In the genomic region with DNA sequence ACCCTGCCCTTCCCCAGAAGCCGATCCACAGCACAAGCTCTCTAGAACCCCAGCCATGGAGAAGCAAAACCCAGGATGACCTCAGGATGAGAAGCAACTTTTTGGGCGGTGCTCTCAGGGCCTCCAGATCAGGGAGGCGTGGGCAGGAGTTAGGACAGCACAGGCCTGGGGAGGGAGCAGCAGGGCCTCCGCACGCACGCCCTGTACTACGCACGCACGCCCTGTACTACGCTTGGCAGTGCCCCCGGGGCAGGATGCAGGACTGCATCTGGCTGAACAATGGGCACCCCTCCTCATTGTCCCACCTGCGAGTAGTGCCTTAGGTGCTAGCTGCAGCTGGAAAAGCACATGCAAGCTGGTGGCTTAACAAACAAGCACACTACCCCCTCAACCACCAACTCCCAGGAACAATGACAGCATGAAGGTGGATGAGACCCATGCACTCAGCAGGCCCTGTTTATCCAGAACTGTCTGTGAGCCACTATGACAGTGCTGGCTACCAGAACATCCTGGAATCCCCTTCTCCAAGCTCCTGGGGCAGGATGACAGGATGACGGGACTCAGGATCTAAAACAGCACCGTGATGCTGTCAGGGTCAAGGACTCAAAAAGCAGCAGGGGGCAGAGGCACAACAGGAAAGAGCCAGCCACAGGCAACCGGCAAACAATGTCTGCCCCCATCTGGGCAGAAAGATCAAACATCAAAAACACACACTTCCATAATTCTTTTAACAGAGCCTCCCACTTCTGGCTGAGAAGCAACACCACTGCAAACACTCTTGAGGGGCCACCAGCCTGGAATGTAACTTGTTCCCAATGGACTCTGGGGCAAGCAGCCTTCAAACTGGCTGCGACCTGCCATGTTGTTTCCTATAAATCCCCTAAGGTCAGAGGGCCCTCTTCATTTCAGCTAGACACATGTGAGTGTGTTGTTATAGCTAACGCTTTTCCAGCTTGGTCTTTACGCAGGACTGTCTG, we compare ENCODE assay signal across 8 cellular contexts. TPM values are rescaled to one million over a fixed set of nuclear protein-coding genes. Genes with fewer than 3 reads are reported as not detected.
A peak's percentile ranks its signal among the peaks of the same experiment; 100 is the strongest.
DNase-seq lines count a peak whose midpoint lies in the region; ATAC-seq and TF ChIP-seq lines count a peak whose summit lies in the region.
"Had no signal": no experiment of that assay in that cellular context is flagged by ENCODE, and none has a peak within 500 bp of the region (broad histone marks: within the 10 kb centered on the region; RNA-seq: fewer than 3 reads in every experiment).

No MANE protein-coding gene starts in this region.

- peak; percentile 35; the same call in 1 of the 3 replicates for TF ChIP-seq CTCF in GM12872 (IDR thresholded peaks at IDR 0.05; ENCODE audit: insufficient read depth, low read depth, low read length)

- peak; percentile 32 for DNase-seq in NCI-H1694 (lab: John Stamatoyannopoulos, UW)
- peak; percentile 77 to 90 for DNase-seq in dermis microvascular lymphatic vessel endothelial cell (ENCODE audit: low read depth in 2 of 2)
- DNase-seq in pons (ENCODE audit: low spot score): peak; percentile 47
- DNase-seq in ureter (ENCODE audit: low spot score): no peak
- DNase-seq: stimulated activated naive B cell treated with anti-CD40 and anti-IgM and Interleukin-4, amounts not matched to agents 10 μg/mL and 1 μg/mL and 100 μg/mL, for 72 hours had no signal

- ATAC-seq in HG03378 (IDR thresholded peaks at IDR 0.05; ENCODE audit: unreplicated experiment): no peak
- ATAC-seq in GM18517 (IDR thresholded peaks at IDR 0.05; ENCODE audit: unreplicated experiment): no peak

RNA-seq across cellular contexts. Expression of a gene that starts 11.7 kb away (rescaled TPM):
- total RNA-seq in dermis microvascular lymphatic vessel endothelial cell: 194 and 210 TPM in 2 replicates
- 64.4 TPM for total RNA-seq in ureter
